Comparison of ENCODE assay signal across 1 cellular context in the genomic region with DNA sequence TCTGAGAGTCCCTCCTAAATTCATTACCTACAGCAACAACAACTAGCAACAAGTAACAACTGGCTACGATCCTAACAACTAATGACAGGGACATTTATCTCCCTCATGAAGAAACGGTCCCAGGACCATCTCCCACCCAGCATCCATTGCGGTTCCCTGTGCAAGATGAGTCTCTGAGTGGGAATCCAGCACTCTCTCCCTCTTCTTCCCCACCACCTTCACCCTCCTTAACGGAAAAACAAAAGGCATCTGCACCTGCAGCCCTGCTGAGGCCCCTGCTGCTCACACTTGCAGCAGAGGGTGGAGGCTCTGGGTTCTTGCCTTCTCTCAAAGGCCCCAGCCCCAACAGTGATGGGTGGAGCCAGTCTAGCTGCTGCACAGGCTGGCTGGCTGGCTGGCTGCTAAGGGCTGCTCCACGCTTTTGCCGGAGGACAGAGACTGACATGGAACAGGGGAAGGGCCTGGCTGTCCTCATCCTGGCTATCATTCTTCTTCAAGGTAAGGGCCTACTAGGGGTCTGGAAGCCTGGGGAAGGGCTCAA.
TF ChIP-seq lines count a peak whose summit lies in the region.

A gene (plus strand): TSS at position 364 of the 541 bp plus-strand sequence. CDS start 80 bp downstream, at position 444.

TF ChIP-seq in GM12878, 131 proteins besides CTCF, POLR2A, EP300 and RAD21 (continued from another document):
- TF ChIP-seq NFIC (IDR thresholded peaks at IDR 0.05; ENCODE audit: low read depth, low read length): no peak
- TF ChIP-seq, protein P1, sequence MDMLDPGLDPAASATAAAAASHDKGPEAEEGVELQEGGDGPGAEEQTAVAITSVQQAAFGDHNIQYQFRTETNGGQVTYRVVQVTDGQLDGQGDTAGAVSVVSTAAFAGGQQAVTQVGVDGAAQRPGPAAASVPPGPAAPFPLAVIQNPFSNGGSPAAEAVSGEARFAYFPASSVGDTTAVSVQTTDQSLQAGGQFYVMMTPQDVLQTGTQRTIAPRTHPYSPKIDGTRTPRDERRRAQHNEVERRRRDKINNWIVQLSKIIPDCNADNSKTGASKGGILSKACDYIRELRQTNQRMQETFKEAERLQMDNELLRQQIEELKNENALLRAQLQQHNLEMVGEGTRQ (IDR thresholded peaks at IDR 0.05; ENCODE audit: borderline replicate concordance, low read depth, low read length): no peak
- TF ChIP-seq, protein P2, sequence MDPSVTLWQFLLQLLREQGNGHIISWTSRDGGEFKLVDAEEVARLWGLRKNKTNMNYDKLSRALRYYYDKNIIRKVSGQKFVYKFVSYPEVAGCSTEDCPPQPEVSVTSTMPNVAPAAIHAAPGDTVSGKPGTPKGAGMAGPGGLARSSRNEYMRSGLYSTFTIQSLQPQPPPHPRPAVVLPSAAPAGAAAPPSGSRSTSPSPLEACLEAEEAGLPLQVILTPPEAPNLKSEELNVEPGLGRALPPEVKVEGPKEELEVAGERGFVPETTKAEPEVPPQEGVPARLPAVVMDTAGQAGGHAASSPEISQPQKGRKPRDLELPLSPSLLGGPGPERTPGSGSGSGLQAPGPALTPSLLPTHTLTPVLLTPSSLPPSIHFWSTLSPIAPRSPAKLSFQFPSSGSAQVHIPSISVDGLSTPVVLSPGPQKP (IDR thresholded peaks at IDR 0.05; ENCODE audit: low read depth, low read length): no peak
